10 cellular contexts compared by ENCODE assay signal in the genomic region with DNA sequence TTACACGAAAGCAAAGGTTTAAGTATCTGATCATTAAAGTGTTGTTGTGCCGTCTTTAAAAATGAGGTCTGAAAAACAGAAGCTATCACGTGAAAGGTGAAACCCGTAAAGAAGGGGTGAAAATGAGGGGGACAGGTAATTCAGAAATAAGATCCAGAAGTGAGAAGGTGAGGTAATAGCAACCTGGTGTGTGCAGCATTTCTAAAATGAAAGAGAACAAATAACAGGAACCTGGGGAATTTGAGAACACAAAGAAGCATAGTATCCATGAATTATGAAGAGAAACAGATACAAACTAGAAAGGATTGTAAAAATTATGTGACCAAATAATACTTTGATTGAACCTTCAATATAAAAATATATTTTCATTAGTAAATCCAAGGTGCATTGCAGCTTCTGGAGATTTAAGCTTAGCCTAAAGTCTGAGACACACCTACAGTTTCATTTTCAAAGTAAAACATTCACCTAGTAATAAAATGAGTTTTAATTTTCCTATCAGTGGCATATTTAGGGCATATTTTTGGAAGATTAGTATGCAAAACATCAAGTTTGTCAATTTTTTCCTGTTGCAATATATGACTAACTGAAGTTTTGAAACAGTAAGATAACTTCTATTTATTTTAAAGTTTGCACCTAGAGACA. TPM values are rescaled to one million over a fixed set of nuclear protein-coding genes. Genes with fewer than 3 reads are reported as not detected.
DNase-seq lines count a peak whose midpoint lies in the region; ATAC-seq, FAIRE-seq and TF ChIP-seq lines count a peak whose summit lies in the region.
"Had no signal": no experiment of that assay in that cellular context is flagged by ENCODE, and none has a peak within 500 bp of the region (broad histone marks: within the 10 kb centered on the region; RNA-seq: fewer than 3 reads in every experiment).

No MANE protein-coding gene starts in this region.

- H3K79me2 ChIP-seq in HepG2 (ENCODE audit: insufficient read depth, low read length), result no peaks in the 10 kb centered on the region

- in situ Hi-C loops in HepG2 (cut with HindIII; ENCODE audit: extremely low pct_ligation_motif_present, low pct_unique_long_range_greater_than_20kb), result loop anchor here (5.0 to 25.0 kb wide), 2 partner anchors 439 to 889 kb away; no protein-coding TSS in a partner anchor
- in situ Hi-C loops in GM13976 (cut with MboI; ENCODE audit: low sequenced_read_pairs, unreplicated experiment), result loop anchor here (25.0 kb wide), 1 partner anchor 239 kb away; no protein-coding TSS in a partner anchor

- H3K4me3 ChIP-seq in breast epithelium (peak overlapping the region; percentile 64 to 80 (median 76)), HepG2 (replicated peaks in 1 of 3; ENCODE audit: insufficient read depth in 1 of 3, low read depth in 2 of 3, low read length in 3 of 3) (no peak overlapping the region), tibial artery (peak overlapping the region; percentile 89 to 95)

- CTCF ChIA-PET in MCF 10A (lab: Yijun Ruan, JAX), result interaction anchor here (0.5 to 5.7 kb wide), 5 partner anchors 276 to 1534 kb away, joined by 3 to 81 read pairs (median 3); no protein-coding TSS in a partner anchor
- CTCF ChIA-PET in HepG2 (lab: Yijun Ruan, JAX; ENCODE audit: low intra/inter-chr PET ratio, low total read pairs), result no interaction called here

- no peak overlapping the region for H3K27ac Mint-ChIP-seq in MCF 10A (ENCODE audit: low read depth, unreplicated experiment)
- no peak overlapping the region for H3K27ac Mint-ChIP-seq in activated naive CD8-positive, alpha-beta T cell
- H3K27ac Mint-ChIP-seq: dendritic cell treated with granulocyte-macrophage colony-stimulating factor and Interleukin-4, amounts not matched to agents 40 ng/mL and 50 ng/mL, for 4 days had no signal

- no peak for TF ChIP-seq CTCF in breast epithelium (IDR thresholded peaks at IDR 0.05)
- no peak for TF ChIP-seq CTCF in MCF 10A (IDR thresholded peaks at IDR 0.05; ENCODE audit: unreplicated experiment)
- TF ChIP-seq CTCF in HepG2 (CRISPR knock-in tag; IDR thresholded peaks at IDR 0.05), result no peak
- TF ChIP-seq CTCF in tibial artery (IDR thresholded peaks at IDR 0.05), result no peak
- no peak for TF ChIP-seq CTCF in GM13976 (IDR thresholded peaks at IDR 0.05; ENCODE audit: borderline replicate concordance, control extremely low read depth, extremely low read depth, insufficient read depth, missing control alignments)

- H3K27ac ChIP-seq in breast epithelium (peak overlapping the region in 1 of 2 donors; percentile 94), HepG2 (ENCODE audit: extremely low read length, insufficient read depth, low read length) (no peak overlapping the region), tibial artery (peak overlapping the region; percentile 99)
- H3K27ac ChIP-seq: C4-2B had no signal

- H4K20me1 ChIP-seq in HepG2 (ENCODE audit: insufficient read depth, low read length), result no peaks in the 10 kb centered on the region

- H3K9me3 Mint-ChIP-seq in MCF 10A (ENCODE audit: unreplicated experiment), result no peaks in the 10 kb centered on the region
- no peaks in the 10 kb centered on the region for H3K9me3 Mint-ChIP-seq in activated naive CD8-positive, alpha-beta T cell (ENCODE audit: low read depth)
- H3K9me3 Mint-ChIP-seq: dendritic cell treated with granulocyte-macrophage colony-stimulating factor and Interleukin-4, amounts not matched to agents 40 ng/mL and 50 ng/mL, for 4 days had no signal

- H3K9ac ChIP-seq in HepG2 (ENCODE audit: insufficient read depth, low read depth, low read length), result no peak overlapping the region

- no peak overlapping the region for H3K4me2 ChIP-seq in HepG2 (ENCODE audit: low read depth, low read length)

- no peak overlapping the region for H2AFZ ChIP-seq in HepG2 (ENCODE audit: low read length)

- H3K9me3 ChIP-seq in breast epithelium (no peaks in the 10 kb centered on the region), HepG2 (ENCODE audit: low read length) (no peaks in the 10 kb centered on the region), tibial artery (no peaks in the 10 kb centered on the region)

- H3K4me1 Mint-ChIP-seq in MCF 10A (ENCODE audit: insufficient read depth, unreplicated experiment), result peaks cover 9% of the 10 kb centered on the region
- H3K4me1 Mint-ChIP-seq in activated naive CD8-positive, alpha-beta T cell (ENCODE audit: low read depth), result peaks cover 35% of the 10 kb centered on the region

- DNase-seq in breast epithelium (ENCODE audit: low spot score in 2 of 2) (no peak), MCF 10A (ENCODE audit: unreplicated experiment) (no peak), HepG2 (ENCODE audit: low spot score) (no peak), tibial artery (no peak), GM13976 (ENCODE audit: low spot score) (no peak), head of caudate nucleus (no peak)
- DNase-seq in activated CD8-positive, alpha-beta memory T cell treated with anti-CD3 and anti-CD28 coated beads, Interleukin-2, amount 50 U/mL, for 48 hours, result no peak

- TF ChIP-seq EP300 in HepG2 (IDR thresholded peaks at IDR 0.05; ENCODE audit: low read depth in 2 of 2, low read length in 2 of 2), result no peak
- TF ChIP-seq EP300 in HepG2 (CRISPR knock-in tag; IDR thresholded peaks at IDR 0.05; ENCODE audit: borderline replicate concordance), result no peak

- ATAC-seq in HepG2, result no peak

- H3K4me1 ChIP-seq in breast epithelium (no peaks in the 10 kb centered on the region), HepG2 (ENCODE audit: insufficient read depth, low read length) (peaks cover 42% of the 10 kb centered on the region), tibial artery (peaks cover 0 to 29% (median 14%) of the 10 kb centered on the region in 4 donors)

- POLR2A ChIA-PET in MCF 10A (lab: Yijun Ruan, JAX) (interaction anchor here (0.8 kb wide), 1 partner anchor 436 kb away, joined by 3 read pairs; no protein-coding TSS in a partner anchor), HepG2 (lab: Yijun Ruan, JAX) (interaction anchor here (1.5 kb wide), 1 partner anchor 40 kb away, joined by 3 read pairs; a partner anchor contains a TSS)

- no peak for TF ChIP-seq RAD21 in HepG2 (CRISPR knock-in tag; IDR thresholded peaks at IDR 0.05)

- no peaks in the 10 kb centered on the region for H3K27me3 ChIP-seq in breast epithelium
- peaks cover 2 to 53% of the 10 kb centered on the region in 2 experiments; a peak in 4 of 5 replicates for H3K27me3 ChIP-seq in HepG2 (ENCODE audit: control insufficient read depth in 1 of 2, insufficient read depth in 2 of 2, low read length in 2 of 2)
- no peaks in the 10 kb centered on the region for H3K27me3 ChIP-seq in tibial artery

- H3K36me3 Mint-ChIP-seq in MCF 10A (ENCODE audit: insufficient read depth, unreplicated experiment), result peaks cover 6% of the 10 kb centered on the region
- no peaks in the 10 kb centered on the region for H3K36me3 Mint-ChIP-seq in activated naive CD8-positive, alpha-beta T cell

- H3K36me3 ChIP-seq in breast epithelium (no peaks in the 10 kb centered on the region), HepG2 (replicated peaks in 1 of 2; ENCODE audit: control insufficient read depth in 1 of 2, insufficient read depth in 2 of 2, low read length in 2 of 2) (no peaks in the 10 kb centered on the region), tibial artery (peaks cover 0 to 12% (median 11%) of the 10 kb centered on the region in 3 donors)

- TF ChIP-seq POLR2A in breast epithelium (IDR thresholded peaks at IDR 0.05), result no peak
- no peak for TF ChIP-seq POLR2A in HepG2 (IDR thresholded peaks at IDR 0.05; ENCODE audit: insufficient read depth in 1 of 2, low read depth in 2 of 2, low read length in 2 of 2)

- 35% methylated on average over 4 of the region's 4 CpGs for WGBS in HepG2 (ENCODE audit: low lambda C conversion rate)

- peaks cover 97% of the 10 kb centered on the region for H3K27me3 Mint-ChIP-seq in MCF 10A (ENCODE audit: insufficient read depth, unreplicated experiment)
- H3K27me3 Mint-ChIP-seq in activated naive CD8-positive, alpha-beta T cell, result peaks cover 28% of the 10 kb centered on the region

- FAIRE-seq in HepG2 (lab: Jason Lieb, UNC), result no peak

- H3K4me3 Mint-ChIP-seq in MCF 10A (ENCODE audit: unreplicated experiment), result no peak overlapping the region
- peak overlapping the region; percentile 92 for H3K4me3 Mint-ChIP-seq in activated naive CD8-positive, alpha-beta T cell

- intact Hi-C loops in breast epithelium (cut with DNase I; ENCODE audit: low total_unique reads) (loop anchor here (10.0 kb wide), 1 partner anchor 446 kb away; a partner anchor contains a TSS), MCF 10A (cut with micrococcal nuclease) (loop anchor here (5.0 to 10.0 kb wide), 3 partner anchors 239 to 879 kb away; no protein-coding TSS in a partner anchor), HepG2 (cut with micrococcal nuclease; ENCODE audit: unreplicated experiment) (no loop called here), tibial artery (cut with DNase I; ENCODE audit: low total_unique reads) (no loop called here), head of caudate nucleus (cut with DNase I) (no loop called here)

- BruUV-seq in MCF 10A (replicated peaks; lab: Mats Ljungman, UMichigan) (no TSS peak), HepG2 (replicated peaks; lab: Mats Ljungman, UMichigan) (no TSS peak)

RNA-seq across cellular contexts. Expression of a gene that starts 1.4 kb away (rescaled TPM):
- total RNA-seq in breast epithelium (1 to 10 TPM; 2.3 to 8.2 (median 2.4) TPM), MCF 10A (2022) (not detected in 2 replicates), HepG2 (2016; rRNA removed; fragmentation: Illumina TruSeq; extraction: Trizol) (0.04 TPM in 1 of 2 replicates, not detected in the other)
- not detected in 2 replicates for total RNA-seq in HepG2 (2016; cell fraction: cytosol; rRNA removed; fragmentation: Illumina TruSeq; extraction: Trizol; ENCODE audit: low read depth)
- total RNA-seq in HepG2 (2016; cell fraction: insoluble cytoplasmic fraction; rRNA removed; fragmentation: Illumina TruSeq; extraction: Trizol), result 0.04 and 0.07 TPM in 2 replicates
- 0.07 and 0.09 TPM in 2 replicates for total RNA-seq in HepG2 (2016; cell fraction: membrane; rRNA removed; fragmentation: Illumina TruSeq; extraction: Trizol)
- total RNA-seq in HepG2 (2016; cell fraction: nucleus; rRNA removed; fragmentation: Illumina TruSeq; extraction: Trizol), result not detected in 2 replicates
- polyA plus RNA-seq in HepG2 (2011; rRNA removed), result 0.04 and 0.05 TPM in 2 replicates
- 0.01 and 0.03 TPM in 2 replicates for polyA plus RNA-seq in HepG2 (2011; cell fraction: cytosol; rRNA removed)
- 0.07 TPM in 1 of 2 replicates, not detected in the other for polyA plus RNA-seq in HepG2 (2011; cell fraction: nucleus; rRNA removed)
- not detected in 2 replicates for polyA plus RNA-seq in HepG2 (2012)
- 0.05 and 0.09 TPM in 2 replicates for polyA plus RNA-seq in HepG2 (2016; cell fraction: cytosol; fragmentation: Illumina TruSeq; extraction: Trizol; ENCODE audit: low read depth)
- 0.12 TPM in 1 of 2 replicates, not detected in the other for polyA plus RNA-seq in HepG2 (2016; cell fraction: insoluble cytoplasmic fraction; fragmentation: Illumina TruSeq; extraction: Trizol; ENCODE audit: low read depth)
- polyA plus RNA-seq in HepG2 (2016; cell fraction: membrane; fragmentation: Illumina TruSeq; extraction: Trizol; ENCODE audit: low read depth), result 0.06 TPM in 1 of 2 replicates, not detected in the other
- not detected in 2 replicates for polyA plus RNA-seq in HepG2 (2016; cell fraction: nucleus; fragmentation: Illumina TruSeq; extraction: Trizol; ENCODE audit: insufficient read depth, low read depth)
- 0.37 TPM in 1 of 2 replicates, not detected in the other for polyA minus RNA-seq in HepG2 (2011; rRNA and poly(A)+ RNA removed; ENCODE audit: low replicate concordance)
- polyA minus RNA-seq in HepG2 (2011; cell fraction: cytosol; rRNA and poly(A)+ RNA removed), result not detected in 2 replicates
- not detected in 2 replicates for polyA minus RNA-seq in HepG2 (2011; cell fraction: nucleus; rRNA and poly(A)+ RNA removed)

RNA-seq across cellular contexts. Expression of a gene that starts 39.9 kb away (rescaled TPM):
- total RNA-seq in breast epithelium (10 to 100 TPM; 62.6 to 94.7 (median 82.4) TPM), MCF 10A (2022) (50.9 and 52.3 TPM in 2 replicates), HepG2 (2016; rRNA removed; fragmentation: Illumina TruSeq; extraction: Trizol) (13.6 and 24.3 TPM in 2 replicates)
- 2.1 and 2.2 TPM in 2 replicates for total RNA-seq in HepG2 (2016; cell fraction: cytosol; rRNA removed; fragmentation: Illumina TruSeq; extraction: Trizol; ENCODE audit: low read depth)
- total RNA-seq in HepG2 (2016; cell fraction: insoluble cytoplasmic fraction; rRNA removed; fragmentation: Illumina TruSeq; extraction: Trizol), result 14.1 and 25.5 TPM in 2 replicates
- total RNA-seq in HepG2 (2016; cell fraction: membrane; rRNA removed; fragmentation: Illumina TruSeq; extraction: Trizol), result 5.1 and 5.6 TPM in 2 replicates
- 15.2 and 17.1 TPM in 2 replicates for total RNA-seq in HepG2 (2016; cell fraction: nucleus; rRNA removed; fragmentation: Illumina TruSeq; extraction: Trizol)
- polyA plus RNA-seq in HepG2 (2011; rRNA removed), result 18.7 and 20.8 TPM in 2 replicates
- polyA plus RNA-seq in HepG2 (2011; cell fraction: cytosol; rRNA removed), result 14.9 and 15.1 TPM in 2 replicates
- 10.3 and 11.5 TPM in 2 replicates for polyA plus RNA-seq in HepG2 (2011; cell fraction: nucleus; rRNA removed)
- polyA plus RNA-seq in HepG2 (2012), result 12.9 and 15.2 TPM in 2 replicates
- polyA plus RNA-seq in HepG2 (2016; cell fraction: cytosol; fragmentation: Illumina TruSeq; extraction: Trizol; ENCODE audit: low read depth), result 0.77 and 0.88 TPM in 2 replicates
- polyA plus RNA-seq in HepG2 (2016; cell fraction: insoluble cytoplasmic fraction; fragmentation: Illumina TruSeq; extraction: Trizol; ENCODE audit: low read depth), result 18.7 and 19.3 TPM in 2 replicates
- polyA plus RNA-seq in HepG2 (2016; cell fraction: membrane; fragmentation: Illumina TruSeq; extraction: Trizol; ENCODE audit: low read depth), result 3.2 and 3.7 TPM in 2 replicates
- polyA plus RNA-seq in HepG2 (2016; cell fraction: nucleus; fragmentation: Illumina TruSeq; extraction: Trizol; ENCODE audit: insufficient read depth, low read depth), result 21.0 and 23.4 TPM in 2 replicates
- polyA minus RNA-seq in HepG2 (2011; rRNA and poly(A)+ RNA removed; ENCODE audit: low replicate concordance), result 42.4 and 115 TPM in 2 replicates
- polyA minus RNA-seq in HepG2 (2011; cell fraction: cytosol; rRNA and poly(A)+ RNA removed), result 19.9 and 21.1 TPM in 2 replicates
- 29.4 and 39.5 TPM in 2 replicates for polyA minus RNA-seq in HepG2 (2011; cell fraction: nucleus; rRNA and poly(A)+ RNA removed)

Comparison
In these comparisons a context has a peak if more than half of its experiments do, and no peak if none do; other contexts are left out.
1. H3K4me3 ChIP-seq: peak in breast epithelium (3 of 3) and tibial artery (2 of 2); none in HepG2 (0 of 3).
2. intact Hi-C loops: an anchor here in breast epithelium (10.0 kb wide) and MCF 10A (5.0 to 10.0 kb wide); none called in HepG2, tibial artery and head of caudate nucleus.